ENCODE assay signal across 8 cellular contexts in genomic region chr12:42129595-42130204, GRCh38. TPM values are rescaled to one million over a fixed set of nuclear protein-coding genes. Genes with fewer than 3 reads are reported as not detected.
A peak's percentile ranks its signal among the peaks of the same experiment; 100 is the strongest.
DNase-seq lines count a peak whose midpoint lies in the region; ATAC-seq and TF ChIP-seq lines count a peak whose summit lies in the region.

No MANE protein-coding gene starts in this region.

- ATAC-seq in GM21786 (IDR thresholded peaks at IDR 0.05; ENCODE audit: unreplicated experiment): no peak
- no peak for ATAC-seq in HG03097 (IDR thresholded peaks at IDR 0.05; ENCODE audit: low FRiP score, unreplicated experiment)

- TF ChIP-seq CTCF in epithelial cell of esophagus (IDR thresholded peaks at IDR 0.05; ENCODE audit: insufficient read depth, low read depth, low read length, missing control alignments): peak; percentile 86

- TF ChIP-seq RAD21 in Ishikawa (IDR thresholded peaks at IDR 0.05; ENCODE audit: low read depth): peak; percentile 97

- H3K4me3 ChIP-seq in epithelial cell of esophagus (ENCODE audit: low read length): no peak overlapping the region

- TF ChIP-seq EP300 in Ishikawa (IDR thresholded peaks at IDR 0.05; ENCODE audit: borderline replicate concordance): no peak

- DNase-seq in DMS79 (lab: John Stamatoyannopoulos, UW): peak; percentile 27
- DNase-seq in RPMI7951 (ENCODE audit: low read depth): peak; percentile 53
- DNase-seq in epithelial cell of esophagus (ENCODE audit: low read depth): peak; percentile 82
- DNase-seq in mucosa of gallbladder (ENCODE audit: low spot score): peak; percentile 35
- DNase-seq in activated T-cell treated with anti-CD3 and anti-CD28 coated beads, Interleukin-2, amount 50 U/mL, for 48 hours: no peak

TF ChIP-seq in Ishikawa, 13 proteins besides CTCF, POLR2A, EP300 and RAD21:
- TF ChIP-seq NFIC (IDR thresholded peaks at IDR 0.05) (no peak), CEBPB (IDR thresholded peaks at IDR 0.05) (no peak), EGR1 (IDR thresholded peaks at IDR 0.05) (no peak), FOXM1 (IDR thresholded peaks at IDR 0.05; ENCODE audit: borderline replicate concordance, low read depth) (no peak), TCF12 (IDR thresholded peaks at IDR 0.05; ENCODE audit: low read depth) (no peak), TAF1 (IDR thresholded peaks at IDR 0.05; ENCODE audit: low read depth) (no peak), YY1 (IDR thresholded peaks at IDR 0.05; ENCODE audit: low read depth) (no peak), CREB1 (IDR thresholded peaks at IDR 0.05; ENCODE audit: low read depth) (no peak), ZBTB7A (IDR thresholded peaks at IDR 0.05; ENCODE audit: low read depth) (no peak), TEAD4 (IDR thresholded peaks at IDR 0.05) (no peak)
- TF ChIP-seq, protein P1, sequence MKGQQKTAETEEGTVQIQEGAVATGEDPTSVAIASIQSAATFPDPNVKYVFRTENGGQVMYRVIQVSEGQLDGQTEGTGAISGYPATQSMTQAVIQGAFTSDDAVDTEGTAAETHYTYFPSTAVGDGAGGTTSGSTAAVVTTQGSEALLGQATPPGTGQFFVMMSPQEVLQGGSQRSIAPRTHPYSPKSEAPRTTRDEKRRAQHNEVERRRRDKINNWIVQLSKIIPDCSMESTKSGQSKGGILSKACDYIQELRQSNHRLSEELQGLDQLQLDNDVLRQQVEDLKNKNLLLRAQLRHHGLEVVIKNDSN (IDR thresholded peaks at IDR 0.05): no peak
- TF ChIP-seq, protein P2, sequence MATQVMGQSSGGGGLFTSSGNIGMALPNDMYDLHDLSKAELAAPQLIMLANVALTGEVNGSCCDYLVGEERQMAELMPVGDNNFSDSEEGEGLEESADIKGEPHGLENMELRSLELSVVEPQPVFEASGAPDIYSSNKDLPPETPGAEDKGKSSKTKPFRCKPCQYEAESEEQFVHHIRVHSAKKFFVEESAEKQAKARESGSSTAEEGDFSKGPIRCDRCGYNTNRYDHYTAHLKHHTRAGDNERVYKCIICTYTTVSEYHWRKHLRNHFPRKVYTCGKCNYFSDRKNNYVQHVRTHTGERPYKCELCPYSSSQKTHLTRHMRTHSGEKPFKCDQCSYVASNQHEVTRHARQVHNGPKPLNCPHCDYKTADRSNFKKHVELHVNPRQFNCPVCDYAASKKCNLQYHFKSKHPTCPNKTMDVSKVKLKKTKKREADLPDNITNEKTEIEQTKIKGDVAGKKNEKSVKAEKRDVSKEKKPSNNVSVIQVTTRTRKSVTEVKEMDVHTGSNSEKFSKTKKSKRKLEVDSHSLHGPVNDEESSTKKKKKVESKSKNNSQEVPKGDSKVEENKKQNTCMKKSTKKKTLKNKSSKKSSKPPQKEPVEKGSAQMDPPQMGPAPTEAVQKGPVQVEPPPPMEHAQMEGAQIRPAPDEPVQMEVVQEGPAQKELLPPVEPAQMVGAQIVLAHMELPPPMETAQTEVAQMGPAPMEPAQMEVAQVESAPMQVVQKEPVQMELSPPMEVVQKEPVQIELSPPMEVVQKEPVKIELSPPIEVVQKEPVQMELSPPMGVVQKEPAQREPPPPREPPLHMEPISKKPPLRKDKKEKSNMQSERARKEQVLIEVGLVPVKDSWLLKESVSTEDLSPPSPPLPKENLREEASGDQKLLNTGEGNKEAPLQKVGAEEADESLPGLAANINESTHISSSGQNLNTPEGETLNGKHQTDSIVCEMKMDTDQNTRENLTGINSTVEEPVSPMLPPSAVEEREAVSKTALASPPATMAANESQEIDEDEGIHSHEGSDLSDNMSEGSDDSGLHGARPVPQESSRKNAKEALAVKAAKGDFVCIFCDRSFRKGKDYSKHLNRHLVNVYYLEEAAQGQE (IDR thresholded peaks at IDR 0.05; ENCODE audit: low read depth): no peak
- TF ChIP-seq, protein P3, sequence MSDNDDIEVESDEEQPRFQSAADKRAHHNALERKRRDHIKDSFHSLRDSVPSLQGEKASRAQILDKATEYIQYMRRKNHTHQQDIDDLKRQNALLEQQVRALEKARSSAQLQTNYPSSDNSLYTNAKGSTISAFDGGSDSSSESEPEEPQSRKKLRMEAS (IDR thresholded peaks at IDR 0.05): no peak

RNA-seq across cellular contexts. Expression of gene GXYLT1, which starts 15.0 kb away (rescaled TPM):
- total RNA-seq in RPMI7951 (2014; rRNA removed; shearing (Covaris generic)): 9.3 TPM in 2 replicates
- total RNA-seq in mucosa of gallbladder: 9.6 TPM

Comparison
In these comparisons a context has a peak if more than half of its experiments do, and no peak if none do; other contexts are left out.
1. DNase-seq: peak in DMS79 (single experiment), RPMI7951 (single experiment), epithelial cell of esophagus (single experiment) and mucosa of gallbladder (single experiment); none in activated T-cell treated with anti-CD3 and anti-CD28 coated beads, Interleukin-2, amount 50 U/mL, for 48 hours (0 of 2).